Comparison of ENCODE assay signal across 8 cellular contexts in the genomic region with DNA sequence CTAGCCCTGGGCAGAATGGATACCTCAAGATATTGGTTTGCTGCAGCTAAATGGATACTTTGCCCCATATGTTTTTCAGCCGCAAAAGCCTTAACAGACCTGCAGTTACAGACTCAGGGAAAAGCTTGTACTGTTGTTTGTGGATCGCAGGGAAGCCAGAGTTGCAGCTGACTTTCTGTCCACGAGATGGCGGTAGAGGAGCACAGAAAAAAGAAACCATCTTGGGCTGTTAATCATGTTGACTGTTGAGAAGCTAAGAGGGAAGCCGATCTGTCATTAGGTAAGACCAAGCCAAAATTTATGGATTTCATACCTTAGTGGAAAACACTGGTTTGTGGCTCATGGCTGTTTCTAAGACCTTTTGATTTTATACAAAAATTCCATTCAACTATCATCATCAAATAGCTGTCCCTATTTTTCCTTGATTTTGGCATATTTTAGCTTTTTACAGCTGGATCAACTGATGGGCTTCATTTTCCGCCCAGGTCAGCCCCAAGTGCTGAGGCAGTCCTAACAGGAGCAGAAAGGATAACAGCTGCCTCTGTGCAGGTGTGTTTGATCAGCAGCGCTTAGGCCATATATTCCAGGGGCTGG.
DNase-seq lines count a peak whose midpoint lies in the region; FAIRE-seq and TF ChIP-seq lines count a peak whose summit lies in the region.

No MANE protein-coding gene starts in this region.

- FAIRE-seq in H54 (lab: Jason Lieb, UNC) (peak; percentile 96), urothelium cell line (lab: Jason Lieb, UNC) (no peak)

- DNase-seq in EH (ENCODE audit: low read depth) (peak; percentile 80), H54 (ENCODE audit: insufficient read length, low spot score) (peak; percentile 12), MV-4-11 (lab: John Stamatoyannopoulos, UW) (peak; percentile 75), SK-MEL-5 (ENCODE audit: low read depth, low spot score) (peak; percentile 93), head of caudate nucleus (peak; percentile 28 to 92 (median 81)), posterior vena cava (ENCODE audit: low spot score) (peak; percentile 84), urothelium cell line (ENCODE audit: low spot score) (peak; percentile 69)
- DNase-seq in activated naive CD4-positive, alpha-beta T cell (lab: John Stamatoyannopoulos, UW), result peak; percentile 33 to 58 (median 46)

- no peak for TF ChIP-seq POLR2A in H54 (IDR thresholded peaks at IDR 0.05; ENCODE audit: low read depth, low read length)

- in situ Hi-C loops in SK-MEL-5 (cut with HindIII; ENCODE audit: low pct_unique_long_range_greater_than_20kb, low sequenced_read_pairs), result no loop called here

- intact Hi-C loops in head of caudate nucleus (cut with DNase I), result loop anchor here (5.0 to 10.0 kb wide), 3 partner anchors 308 to 514 kb away; no protein-coding TSS in a partner anchor
- intact Hi-C loops in posterior vena cava (cut with DNase I), result loop anchor here (2.0 to 5.0 kb wide), 3 partner anchors 306 to 417 kb away; no protein-coding TSS in a partner anchor

Comparison
In these comparisons a context has a peak if more than half of its experiments do, and no peak if none do; other contexts are left out.
1. Peak in every context shown above with its lines: DNase-seq.
2. DNase-seq: peak in every context shown above with its lines; median percentile 93 in SK-MEL-5; 84 in posterior vena cava; 81 in head of caudate nucleus; 80 in EH; 75 in MV-4-11; 69 in urothelium cell line; 46 in activated naive CD4-positive, alpha-beta T cell; 12 in H54.